ENCODE assay signal across 1 cellular context in genomic region chr19:54518844-54519243, GRCh38.
TF ChIP-seq lines count a peak whose summit lies in the region.

No MANE protein-coding gene starts in this region.

TF ChIP-seq in GM12878, 131 proteins besides CTCF, POLR2A, EP300 and RAD21 (continued from another document):
- TF ChIP-seq ASH2L (IDR thresholded peaks at IDR 0.05; ENCODE audit: borderline replicate concordance, low read depth) (no peak), MYC (IDR thresholded peaks at IDR 0.05; ENCODE audit: insufficient read depth, insufficient read length, insufficient replicate concordance, low read length, severe bottlenecking) (no peak), CHD2 (IDR thresholded peaks at IDR 0.05; ENCODE audit: borderline replicate concordance, low read depth, low read length) (no peak), CHD1 (IDR thresholded peaks at IDR 0.05; ENCODE audit: low read depth, low read length) (no peak), ATF2 (IDR thresholded peaks at IDR 0.05; ENCODE audit: low read length) (peak; percentile 82; the same call in 1 of the 2 replicates), RFX5 (IDR thresholded peaks at IDR 0.05; ENCODE audit: low read depth, low read length) (no peak), TCF3 (IDR thresholded peaks at IDR 0.05; ENCODE audit: borderline replicate concordance, insufficient read depth, low read depth, low read length) (peak; percentile 95), BHLHE40 (IDR thresholded peaks at IDR 0.05; ENCODE audit: borderline replicate concordance in 1 of 2, low read depth in 2 of 2, low read length in 1 of 2) (peak; percentile 21 to 42; a peak in 1 of 4 replicates), MYB (IDR thresholded peaks at IDR 0.05; ENCODE audit: borderline replicate concordance, low read depth, low read length) (no peak), SMARCA5 (IDR thresholded peaks at IDR 0.05) (no peak), FOXM1 (IDR thresholded peaks at IDR 0.05; ENCODE audit: low read depth, low read length) (peak; percentile 91), NFXL1 (IDR thresholded peaks at IDR 0.05; ENCODE audit: borderline replicate concordance) (no peak), CREM (IDR thresholded peaks at IDR 0.05; ENCODE audit: low read depth) (peak; percentile 83), DPF2 (IDR thresholded peaks at IDR 0.05) (0 out of 2 replicates have a peak, but pooled peaks have one; percentile 25), CBFB (IDR thresholded peaks at IDR 0.05; ENCODE audit: low read depth) (peak; percentile 61; the same call in 1 of the 2 replicates), SUZ12 (IDR thresholded peaks at IDR 0.05; ENCODE audit: unreplicated experiment) (no peak), CREB1 (IDR thresholded peaks at IDR 0.05; ENCODE audit: low read depth) (0 out of 2 replicates have a peak, but pooled peaks have one; percentile 56), CHD4 (IDR thresholded peaks at IDR 0.05) (no peak), WRNIP1 (IDR thresholded peaks at IDR 0.05; ENCODE audit: borderline replicate concordance, low read depth, low read length) (no peak), IRF3 (IDR thresholded peaks at IDR 0.05) (no peak), MTA3 (IDR thresholded peaks at IDR 0.05; ENCODE audit: borderline replicate concordance, low read length) (peak; percentile 83; the same call in 1 of the 2 replicates), STAT1 (conservative IDR thresholded peaks at IDR 0.05) (no peak), MXI1 (IDR thresholded peaks at IDR 0.05; ENCODE audit: low read depth, low read length) (no peak), SP1 (IDR thresholded peaks at IDR 0.05; ENCODE audit: low read depth, low read length) (peak; percentile 58), BCL11A (IDR thresholded peaks at IDR 0.05; ENCODE audit: low read depth, low read length) (peak; percentile 94)
- TF ChIP-seq, protein P1, sequence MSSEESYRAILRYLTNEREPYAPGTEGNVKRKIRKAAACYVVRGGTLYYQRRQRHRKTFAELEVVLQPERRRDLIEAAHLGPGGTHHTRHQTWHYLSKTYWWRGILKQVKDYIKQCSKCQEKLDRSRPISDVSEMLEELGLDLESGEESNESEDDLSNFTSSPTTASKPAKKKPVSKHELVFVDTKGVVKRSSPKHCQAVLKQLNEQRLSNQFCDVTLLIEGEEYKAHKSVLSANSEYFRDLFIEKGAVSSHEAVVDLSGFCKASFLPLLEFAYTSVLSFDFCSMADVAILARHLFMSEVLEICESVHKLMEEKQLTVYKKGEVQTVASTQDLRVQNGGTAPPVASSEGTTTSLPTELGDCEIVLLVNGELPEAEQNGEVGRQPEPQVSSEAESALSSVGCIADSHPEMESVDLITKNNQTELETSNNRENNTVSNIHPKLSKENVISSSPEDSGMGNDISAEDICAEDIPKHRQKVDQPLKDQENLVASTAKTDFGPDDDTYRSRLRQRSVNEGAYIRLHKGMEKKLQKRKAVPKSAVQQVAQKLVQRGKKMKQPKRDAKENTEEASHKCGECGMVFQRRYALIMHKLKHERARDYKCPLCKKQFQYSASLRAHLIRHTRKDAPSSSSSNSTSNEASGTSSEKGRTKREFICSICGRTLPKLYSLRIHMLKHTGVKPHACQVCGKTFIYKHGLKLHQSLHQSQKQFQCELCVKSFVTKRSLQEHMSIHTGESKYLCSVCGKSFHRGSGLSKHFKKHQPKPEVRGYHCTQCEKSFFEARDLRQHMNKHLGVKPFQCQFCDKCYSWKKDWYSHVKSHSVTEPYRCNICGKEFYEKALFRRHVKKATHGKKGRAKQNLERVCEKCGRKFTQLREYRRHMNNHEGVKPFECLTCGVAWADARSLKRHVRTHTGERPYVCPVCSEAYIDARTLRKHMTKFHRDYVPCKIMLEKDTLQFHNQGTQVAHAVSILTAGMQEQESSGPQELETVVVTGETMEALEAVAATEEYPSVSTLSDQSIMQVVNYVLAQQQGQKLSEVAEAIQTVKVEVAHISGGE (CRISPR knock-in tag; IDR thresholded peaks at IDR 0.05) = no peak
- TF ChIP-seq, protein P2, sequence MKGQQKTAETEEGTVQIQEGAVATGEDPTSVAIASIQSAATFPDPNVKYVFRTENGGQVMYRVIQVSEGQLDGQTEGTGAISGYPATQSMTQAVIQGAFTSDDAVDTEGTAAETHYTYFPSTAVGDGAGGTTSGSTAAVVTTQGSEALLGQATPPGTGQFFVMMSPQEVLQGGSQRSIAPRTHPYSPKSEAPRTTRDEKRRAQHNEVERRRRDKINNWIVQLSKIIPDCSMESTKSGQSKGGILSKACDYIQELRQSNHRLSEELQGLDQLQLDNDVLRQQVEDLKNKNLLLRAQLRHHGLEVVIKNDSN (IDR thresholded peaks at IDR 0.05; ENCODE audit: borderline replicate concordance, extremely low read length, insufficient read depth, low read depth, low read length) = no peak
- TF ChIP-seq, protein P3, sequence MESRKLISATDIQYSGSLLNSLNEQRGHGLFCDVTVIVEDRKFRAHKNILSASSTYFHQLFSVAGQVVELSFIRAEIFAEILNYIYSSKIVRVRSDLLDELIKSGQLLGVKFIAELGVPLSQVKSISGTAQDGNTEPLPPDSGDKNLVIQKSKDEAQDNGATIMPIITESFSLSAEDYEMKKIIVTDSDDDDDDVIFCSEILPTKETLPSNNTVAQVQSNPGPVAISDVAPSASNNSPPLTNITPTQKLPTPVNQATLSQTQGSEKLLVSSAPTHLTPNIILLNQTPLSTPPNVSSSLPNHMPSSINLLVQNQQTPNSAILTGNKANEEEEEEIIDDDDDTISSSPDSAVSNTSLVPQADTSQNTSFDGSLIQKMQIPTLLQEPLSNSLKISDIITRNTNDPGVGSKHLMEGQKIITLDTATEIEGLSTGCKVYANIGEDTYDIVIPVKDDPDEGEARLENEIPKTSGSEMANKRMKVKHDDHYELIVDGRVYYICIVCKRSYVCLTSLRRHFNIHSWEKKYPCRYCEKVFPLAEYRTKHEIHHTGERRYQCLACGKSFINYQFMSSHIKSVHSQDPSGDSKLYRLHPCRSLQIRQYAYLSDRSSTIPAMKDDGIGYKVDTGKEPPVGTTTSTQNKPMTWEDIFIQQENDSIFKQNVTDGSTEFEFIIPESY (IDR thresholded peaks at IDR 0.05) = no peak
